ENCODE assay signal across 12 cellular contexts in genomic region chr10:30026578-30026977, GRCh38. TPM values are rescaled to one million over a fixed set of nuclear protein-coding genes. Genes with fewer than 3 reads are reported as not detected.
A peak's percentile ranks its signal among the peaks of the same experiment; 100 is the strongest.
DNase-seq lines count a peak whose midpoint lies in the region; ATAC-seq and TF ChIP-seq lines count a peak whose summit lies in the region.
"Had no signal": no experiment of that assay in that cellular context is flagged by ENCODE, and none has a peak within 500 bp of the region (broad histone marks: within the 10 kb centered on the region; RNA-seq: fewer than 3 reads in every experiment).

No MANE protein-coding gene starts in this region.

- CTCF ChIA-PET in Caco-2 (lab: Charles Lee) = interaction anchor here (1.1 kb wide), 2 partner anchors 28 to 214 kb away, joined by 6 to 7 read pairs; no protein-coding TSS in a partner anchor

- H3K9me3 ChIP-seq in Caco-2 (no peaks in the 10 kb centered on the region), neutrophil (no peaks in the 10 kb centered on the region)
- H3K9me3 ChIP-seq: MG63, right lobe of liver, testis had no signal

- BruUV-seq in Caco-2 (replicated peaks; lab: Mats Ljungman, UMichigan) = no TSS peak

- H3K4me3 Mint-ChIP-seq in Caco-2 (ENCODE audit: unreplicated experiment) (no peak overlapping the region), HFFc6 (no peak overlapping the region)
- H3K4me3 Mint-ChIP-seq in activated naive CD8-positive, alpha-beta T cell treated with anti-CD3 and anti-CD28 coated beads, Interleukin-2, amount 50 U/mL, for 24 hours = peak overlapping the region; percentile 77

- no peaks in the 10 kb centered on the region for H3K27me3 ChIP-seq in Caco-2 (replicated peaks; ENCODE audit: control insufficient read depth, insufficient read depth, low read length)
- no peaks in the 10 kb centered on the region for H3K27me3 ChIP-seq in neutrophil
- H3K27me3 ChIP-seq: MG63, right lobe of liver, testis had no signal

- DNase-seq in Caco-2 = no peak
- DNase-seq in GM13976 (ENCODE audit: low spot score) = peak; percentile 24
- DNase-seq in activated naive CD8-positive, alpha-beta T cell treated with anti-CD3 and anti-CD28 coated beads, Interleukin-2, amount 50 U/mL, for 24 hours = no peak
- no peak for DNase-seq in HFFc6
- no peak for DNase-seq in activated gamma-delta T cell (lab: John Stamatoyannopoulos, UW)
- DNase-seq: MG63, PC-9 had no signal

- 0 out of 2 replicates have a peak, but pooled peaks cover 3% of the 10 kb centered on the region for H3K4me1 ChIP-seq in Caco-2
- peaks cover 36 to 40% of the 10 kb centered on the region in 2 experiments for H3K4me1 ChIP-seq in neutrophil (ENCODE audit: control insufficient read depth in 1 of 2, insufficient read depth in 1 of 2, low read depth in 1 of 2, low read length in 1 of 2)
- H3K4me1 ChIP-seq: right lobe of liver had no signal

- H3K4me3 ChIP-seq in Caco-2 (ENCODE audit: low read depth, low read length) = no peak overlapping the region
- peak overlapping the region; percentile 59 to 61 for H3K4me3 ChIP-seq in neutrophil (ENCODE audit: low read depth in 1 of 2, low read length in 1 of 2)
- H3K4me3 ChIP-seq: MG63, PC-9, right lobe of liver had no signal

- H3K36me3 Mint-ChIP-seq in Caco-2 (ENCODE audit: insufficient read depth, unreplicated experiment) = peaks cover 28% of the 10 kb centered on the region
- H3K36me3 Mint-ChIP-seq in activated naive CD8-positive, alpha-beta T cell treated with anti-CD3 and anti-CD28 coated beads, Interleukin-2, amount 50 U/mL, for 24 hours (ENCODE audit: low read depth) = peaks cover 3% of the 10 kb centered on the region
- peaks cover 16% of the 10 kb centered on the region; the same call in 1 of the 2 replicates for H3K36me3 Mint-ChIP-seq in HFFc6 (ENCODE audit: low read depth)

- H3K4me1 Mint-ChIP-seq in Caco-2 (ENCODE audit: low read depth, unreplicated experiment) (no peaks in the 10 kb centered on the region), HFFc6 (ENCODE audit: low read depth) (no peaks in the 10 kb centered on the region)
- peaks cover 38% of the 10 kb centered on the region for H3K4me1 Mint-ChIP-seq in activated naive CD8-positive, alpha-beta T cell treated with anti-CD3 and anti-CD28 coated beads, Interleukin-2, amount 50 U/mL, for 24 hours

- H3K9me3 Mint-ChIP-seq in Caco-2 (ENCODE audit: unreplicated experiment) = no peaks in the 10 kb centered on the region
- H3K9me3 Mint-ChIP-seq in activated naive CD8-positive, alpha-beta T cell treated with anti-CD3 and anti-CD28 coated beads, Interleukin-2, amount 50 U/mL, for 24 hours = no peaks in the 10 kb centered on the region
- H3K9me3 Mint-ChIP-seq in HFFc6 = no peaks in the 10 kb centered on the region

- in situ Hi-C loops in GM13976 (cut with MboI; ENCODE audit: low sequenced_read_pairs, unreplicated experiment) = no loop called here

- intact Hi-C loops in Caco-2 (cut with micrococcal nuclease; ENCODE audit: unreplicated experiment) = no loop called here

- ATAC-seq in activated naive CD8-positive, alpha-beta T cell treated with anti-CD3 and anti-CD28 coated beads, Interleukin-2, amount 50 U/mL, for 24 hours = no peak
- ATAC-seq in HG02678 (IDR thresholded peaks at IDR 0.05; ENCODE audit: unreplicated experiment) = no peak

- H3K27ac Mint-ChIP-seq in Caco-2 (ENCODE audit: unreplicated experiment) (peak overlapping the region; percentile 39), HFFc6 (no peak overlapping the region)
- no peak overlapping the region for H3K27ac Mint-ChIP-seq in activated naive CD8-positive, alpha-beta T cell treated with anti-CD3 and anti-CD28 coated beads, Interleukin-2, amount 50 U/mL, for 24 hours

- TF ChIP-seq CTCF in Caco-2 (IDR thresholded peaks at IDR 0.05; ENCODE audit: insufficient read depth in 1 of 2, low read depth in 1 of 2, low read length in 1 of 2, severe bottlenecking in 1 of 2, unreplicated experiment in 1 of 2) (no peak), GM13976 (IDR thresholded peaks at IDR 0.05; ENCODE audit: borderline replicate concordance, control extremely low read depth, extremely low read depth, insufficient read depth, missing control alignments) (no peak), neutrophil (IDR thresholded peaks at IDR 0.05) (no peak), HFFc6 (IDR thresholded peaks at IDR 0.05) (no peak)

- POLR2A ChIA-PET in Caco-2 (lab: Charles Lee) = no interaction called here

- H3K36me3 ChIP-seq in Caco-2 (ENCODE audit: control insufficient read depth, insufficient read depth, low read length) = peaks cover 1% of the 10 kb centered on the region; the same call in 1 of the 2 replicates
- H3K36me3 ChIP-seq in neutrophil = no peaks in the 10 kb centered on the region
- H3K36me3 ChIP-seq: right lobe of liver had no signal

- peak overlapping the region; percentile 88 for H3K27ac ChIP-seq in neutrophil
- H3K27ac ChIP-seq: HL-60, PC-9, right lobe of liver had no signal

- H3K27me3 Mint-ChIP-seq in Caco-2 (ENCODE audit: insufficient read depth, unreplicated experiment) (no peaks in the 10 kb centered on the region), HFFc6 (ENCODE audit: insufficient read depth) (peaks cover 25% of the 10 kb centered on the region)
- H3K27me3 Mint-ChIP-seq in activated naive CD8-positive, alpha-beta T cell treated with anti-CD3 and anti-CD28 coated beads, Interleukin-2, amount 50 U/mL, for 24 hours = peaks cover 65% of the 10 kb centered on the region

RNA-seq across cellular contexts. Expression of gene JCAD, which starts 32.8 kb away (rescaled TPM):
- 10.0 and 13.0 TPM in 2 replicates for total RNA-seq in Caco-2 (2022)
- total RNA-seq in HFFc6 (2021; fragmentation: NEBNext Ultra II Directional; extraction: Animal tissue kit (Norgen Biotek cat#: 25700)) = 10 to 100 TPM; 27.7 to 54.4 (median 46.6) TPM
